23 cellular contexts compared by ENCODE assay signal in genomic region chr20:61614311-61615100, GRCh38.
DNase-seq lines count a peak whose midpoint lies in the region; ATAC-seq, FAIRE-seq and TF ChIP-seq lines count a peak whose summit lies in the region.
"Had no signal": no experiment of that assay in that cellular context is flagged by ENCODE, and none has a peak within 500 bp of the region (broad histone marks: within the 10 kb centered on the region; RNA-seq: fewer than 3 reads in every experiment).

No MANE protein-coding gene starts in this region.

- intact Hi-C loops in Right ventricle myocardium superior (cut with DNase I), result no loop called here
- intact Hi-C loops in heart right ventricle (cut with DNase I), result no loop called here
- intact Hi-C loops in body of pancreas (cut with DNase I), result no loop called here
- intact Hi-C loops in pancreas (cut with DNase I), result no loop called here

- no peaks in the 10 kb centered on the region for H3K27me3 Mint-ChIP-seq in stimulated activated memory B cell treated with anti-CD40 and anti-IgM and Interleukin-4, amounts not matched to agents 10 μg/mL and 1 μg/mL and 100 μg/mL, for 72 hours
- H3K27me3 Mint-ChIP-seq: B cell had no signal

- H3K4me3 ChIP-seq in heart right ventricle, result no peak overlapping the region
- no peak overlapping the region for H3K4me3 ChIP-seq in body of pancreas
- no peak overlapping the region for H3K4me3 ChIP-seq in pancreas
- no peak overlapping the region for H3K4me3 ChIP-seq in Peyer's patch
- H3K4me3 ChIP-seq: A549; BLaER1 treated with 17β-estradiol and CSF1 and Interleukin-3, amounts not matched to agents 10 nM and 100 nM had no signal

- no peaks in the 10 kb centered on the region for H3K36me3 Mint-ChIP-seq in stimulated activated memory B cell treated with anti-CD40 and anti-IgM and Interleukin-4, amounts not matched to agents 10 μg/mL and 1 μg/mL and 100 μg/mL, for 72 hours
- H3K36me3 Mint-ChIP-seq: CD8-positive, alpha-beta T cell had no signal

- H3K4me3 Mint-ChIP-seq in stimulated activated memory B cell treated with anti-CD40 and anti-IgM and Interleukin-4, amounts not matched to agents 10 μg/mL and 1 μg/mL and 100 μg/mL, for 72 hours, result no peak overlapping the region
- H3K4me3 Mint-ChIP-seq: B cell; CD4-positive, alpha-beta T cell; CD8-positive, alpha-beta T cell had no signal

- DNase-seq in Right ventricle myocardium superior (peak; percentile 9), heart right ventricle (no peak), body of pancreas (peak in 3 of 4 donors; percentile 22 to 48 (median 30)), pancreas (peak in 3 of 6 donors; percentile 27 to 53 (median 41)), Peyer's patch (no peak)
- DNase-seq in stimulated activated naive CD4-positive, alpha-beta T cell (lab: John Stamatoyannopoulos, UW), result no peak
- DNase-seq: AML-193; Caco-2; Calu3; CD4-positive, alpha-beta T cell; CD8-positive, alpha-beta T cell; DMS79 treated with DMSO at 0.1 percent for 48 hours; GF-D8 had no signal

- H3K36me3 ChIP-seq in heart right ventricle (no peaks in the 10 kb centered on the region), body of pancreas (replicated peaks in 1 of 2; ENCODE audit: insufficient read depth in 1 of 2, low read depth in 2 of 2) (no peaks in the 10 kb centered on the region), pancreas (no peaks in the 10 kb centered on the region), Peyer's patch (no peaks in the 10 kb centered on the region)
- H3K36me3 ChIP-seq: BLaER1 treated with 17β-estradiol and CSF1 and Interleukin-3, amounts not matched to agents 10 nM and 100 nM had no signal

- H3K27me3 ChIP-seq in heart right ventricle (peaks cover 0 to 21% (median 0%) of the 10 kb centered on the region in 7 donors), body of pancreas (no peaks in the 10 kb centered on the region), pancreas (peaks cover 0 to 2% (median 0%) of the 10 kb centered on the region in 4 donors), Peyer's patch (no peaks in the 10 kb centered on the region)
- H3K27me3 ChIP-seq: BLaER1 treated with 17β-estradiol and CSF1 and Interleukin-3, amounts not matched to agents 10 nM and 100 nM had no signal

- no peak for TF ChIP-seq CTCF in heart right ventricle (IDR thresholded peaks at IDR 0.05)
- no peak for TF ChIP-seq CTCF in body of pancreas (IDR thresholded peaks at IDR 0.05)
- no peak for TF ChIP-seq CTCF in pancreas (IDR thresholded peaks at IDR 0.05)
- TF ChIP-seq CTCF in Peyer's patch (IDR thresholded peaks at IDR 0.05), result no peak

- ATAC-seq in Right ventricle myocardium superior (ENCODE audit: poor library complexity), result no peak
- ATAC-seq in heart right ventricle, result no peak
- ATAC-seq in body of pancreas, result peak; percentile 33
- ATAC-seq in pancreas, result peak; percentile 67 to 92 (median 79)
- ATAC-seq in stimulated activated memory B cell treated with anti-CD40 and anti-IgM and Interleukin-4, amounts not matched to agents 10 μg/mL and 1 μg/mL and 100 μg/mL, for 72 hours, result peak; percentile 13
- ATAC-seq: A549; CD8-positive, alpha-beta T cell had no signal

- TF ChIP-seq POLR2A in body of pancreas (IDR thresholded peaks at IDR 0.05) (no peak), Peyer's patch (IDR thresholded peaks at IDR 0.05) (no peak)

- WGBS in heart right ventricle, 2 donors, result 70% methylated on average over 9 of the region's 9 CpGs
- WGBS in body of pancreas, 2 donors, result 33 to 37% methylated on average over 9 of the region's 9 CpGs
- WGBS in pancreas, 2 donors, result 39 to 43% methylated on average over 9 of the region's 9 CpGs

- H3K9me3 ChIP-seq in heart right ventricle (peaks cover 0 to 15% (median 0%) of the 10 kb centered on the region in 11 donors), body of pancreas (peaks cover 0 to 9% (median 0%) of the 10 kb centered on the region in 3 donors), pancreas (no peaks in the 10 kb centered on the region), Peyer's patch (no peaks in the 10 kb centered on the region)
- H3K9me3 ChIP-seq: A549 had no signal

- H3K27ac ChIP-seq in heart right ventricle (no peak overlapping the region), body of pancreas (no peak overlapping the region), pancreas (no peak overlapping the region), Peyer's patch (no peak overlapping the region)
- H3K27ac ChIP-seq: 22Rv1; A549; BLaER1 treated with 17β-estradiol and CSF1 and Interleukin-3, amounts not matched to agents 10 nM and 100 nM; C4-2B had no signal

- H3K9me3 Mint-ChIP-seq in stimulated activated memory B cell treated with anti-CD40 and anti-IgM and Interleukin-4, amounts not matched to agents 10 μg/mL and 1 μg/mL and 100 μg/mL, for 72 hours, result peaks cover 18% of the 10 kb centered on the region

- no peak overlapping the region for H3K27ac Mint-ChIP-seq in stimulated activated memory B cell treated with anti-CD40 and anti-IgM and Interleukin-4, amounts not matched to agents 10 μg/mL and 1 μg/mL and 100 μg/mL, for 72 hours
- H3K27ac Mint-ChIP-seq: B cell; CD4-positive, alpha-beta T cell; CD8-positive, alpha-beta T cell had no signal

- FAIRE-seq in pancreas (lab: Jason Lieb, UNC), result no peak
- FAIRE-seq: A549, D721Med, G401.6, GM12891, GM19239 had no signal

- H3K4me1 Mint-ChIP-seq in stimulated activated memory B cell treated with anti-CD40 and anti-IgM and Interleukin-4, amounts not matched to agents 10 μg/mL and 1 μg/mL and 100 μg/mL, for 72 hours, result no peaks in the 10 kb centered on the region
- H3K4me1 Mint-ChIP-seq: B cell had no signal

- H3K4me1 ChIP-seq in heart right ventricle (no peaks in the 10 kb centered on the region), body of pancreas (peaks cover 8% of the 10 kb centered on the region), pancreas (no peaks in the 10 kb centered on the region), Peyer's patch (no peaks in the 10 kb centered on the region)
- H3K4me1 ChIP-seq: A549, Caco-2 had no signal

Comparison
In these comparisons a context has a peak if more than half of its experiments do, and no peak if none do; other contexts are left out.
1. DNase-seq: peak in Right ventricle myocardium superior (single experiment) and body of pancreas (3 of 4); none in heart right ventricle (0 of 2), stimulated activated naive CD4-positive, alpha-beta T cell (0 of 6) and Peyer's patch (0 of 3).
2. ATAC-seq: peak in body of pancreas (single experiment), pancreas (4 of 4) and stimulated activated memory B cell treated with anti-CD40 and anti-IgM and Interleukin-4, amounts not matched to agents 10 μg/mL and 1 μg/mL and 100 μg/mL, for 72 hours (single experiment); none in Right ventricle myocardium superior (single experiment) and heart right ventricle (0 of 8).